In genomic region chr5:132456553-132457361, GRCh38 we compare ENCODE assay signal across 8 cellular contexts. TPM values are rescaled to one million over a fixed set of nuclear protein-coding genes. Genes with fewer than 3 reads are reported as not detected.
DNase-seq lines count a peak whose midpoint lies in the region; ATAC-seq and TF ChIP-seq lines count a peak whose summit lies in the region.

No MANE protein-coding gene starts in this region.

- no peaks in the 10 kb centered on the region for H3K27me3 ChIP-seq in osteoblast (ENCODE audit: insufficient read depth, low read length)

- H3K9me3 ChIP-seq in osteoblast (ENCODE audit: low read depth, low read length) = no peaks in the 10 kb centered on the region

- no peak overlapping the region for H3K4me2 ChIP-seq in osteoblast (ENCODE audit: insufficient read depth, low read length)

- H3K27ac ChIP-seq in osteoblast (ENCODE audit: low read depth, low read length) = peak overlapping the region; percentile 85

- H3K36me3 ChIP-seq in osteoblast (ENCODE audit: insufficient read depth, low read length) = no peaks in the 10 kb centered on the region

- H2AFZ ChIP-seq in osteoblast (ENCODE audit: low read length) = no peak overlapping the region

- H3K4me1 ChIP-seq in osteoblast (ENCODE audit: insufficient read depth, low read length) = peaks cover 42% of the 10 kb centered on the region

- H3K79me2 ChIP-seq in osteoblast (ENCODE audit: insufficient read depth, low read length) = no peaks in the 10 kb centered on the region

- H3K4me3 ChIP-seq in epithelial cell of esophagus (ENCODE audit: low read length) (no peak overlapping the region), osteoblast (ENCODE audit: insufficient read depth, low read length) (no peak overlapping the region)

- TF ChIP-seq CTCF in epithelial cell of esophagus (IDR thresholded peaks at IDR 0.05; ENCODE audit: insufficient read depth, low read depth, low read length, missing control alignments) = no peak
- TF ChIP-seq CTCF in osteoblast (IDR thresholded peaks at IDR 0.05; ENCODE audit: extremely low read depth, low read depth, low read length) = no peak
- no peak for TF ChIP-seq CTCF in GM10266 (IDR thresholded peaks at IDR 0.05; ENCODE audit: control insufficient read depth, insufficient read depth, low read depth, missing control alignments)

- peaks cover 2% of the 10 kb centered on the region for H4K20me1 ChIP-seq in osteoblast (ENCODE audit: insufficient read depth, low read length)

- DNase-seq in activated T-cell treated with anti-CD3 and anti-CD28 coated beads, Interleukin-2, amount 50 U/mL, for 1 hour = peak; percentile 75
- DNase-seq in activated T-cell treated with anti-CD3 and anti-CD28 coated beads for 4 hours (no peak), epithelial cell of esophagus (ENCODE audit: low read depth) (peak; percentile 44), osteoblast (ENCODE audit: insufficient read length, low spot score, missing footprints) (no peak), GM10266 (ENCODE audit: extremely low spot score) (no peak), NCI-H1092 (lab: John Stamatoyannopoulos, UW) (no peak)
- peak; percentile 58 for DNase-seq in activated CD4-positive, alpha-beta T cell treated with anti-CD3 and anti-CD28 coated beads for 48 hours

- ATAC-seq in HG03460 (IDR thresholded peaks at IDR 0.05; ENCODE audit: unreplicated experiment) = peak; percentile 49

RNA-seq across cellular contexts. Expression of gene IRF1, which starts 33.8 kb away (rescaled TPM):
- total RNA-seq in osteoblast = 19.7 and 22.1 TPM in 2 replicates

Comparison
In these comparisons a context has a peak if more than half of its experiments do, and no peak if none do; other contexts are left out.
1. DNase-seq: peak in activated T-cell treated with anti-CD3 and anti-CD28 coated beads, Interleukin-2, amount 50 U/mL, for 1 hour (single experiment), activated CD4-positive, alpha-beta T cell treated with anti-CD3 and anti-CD28 coated beads for 48 hours (single experiment) and epithelial cell of esophagus (single experiment); none in activated T-cell treated with anti-CD3 and anti-CD28 coated beads for 4 hours (single experiment), osteoblast (single experiment), GM10266 (single experiment) and NCI-H1092 (single experiment).